In the genomic region with DNA sequence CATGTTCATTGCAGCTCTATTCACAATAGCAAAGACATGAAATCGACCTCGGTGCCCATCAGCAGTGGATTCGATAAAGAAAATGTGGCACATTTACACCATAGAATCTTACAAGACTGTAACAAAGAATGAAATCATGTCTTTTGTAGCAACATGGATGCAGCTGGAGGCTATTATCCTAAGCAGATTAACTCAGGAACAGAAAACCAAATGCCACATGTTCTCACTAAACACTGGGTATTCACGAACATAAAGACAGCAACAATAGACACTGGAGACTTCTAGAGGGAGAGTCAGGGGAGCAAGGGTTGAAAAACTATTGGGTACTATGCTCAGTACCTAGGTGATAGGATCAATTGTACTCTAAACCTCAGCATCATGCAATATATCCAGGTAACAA, we compare ENCODE assay signal across 26 cellular contexts.
"Had no signal": no experiment of that assay in that cellular context is flagged by ENCODE, and none has a peak within 500 bp of the region (broad histone marks: within the 10 kb centered on the region; RNA-seq: fewer than 3 reads in every experiment).

No MANE protein-coding gene starts in this region.

- H3K4me1 ChIP-seq: gastrocnemius medialis, prostate gland, right atrium auricular region, stomach, thyroid gland, vagina had no signal

- H3K4me3 ChIP-seq: esophagus squamous epithelium, gastrocnemius medialis, lung, prostate gland, right atrium auricular region, smooth muscle cell, stomach, thyroid gland, vagina had no signal

- H3K4me2 ChIP-seq: smooth muscle cell had no signal

- DNase-seq: cortex of kidney; effector memory CD8-positive, alpha-beta T cell; erythroblast; esophagus squamous epithelium; gastrocnemius medialis; head of caudate nucleus; kidney; natural killer cell; nucleus accumbens; stimulated activated CD4-positive, alpha-beta T cell treated with anti-CD3 and anti-CD28 coated beads, Interleukin-12 subunit alpha, Interleukin-12 subunit beta, amount 100 ng/mL, for 4 hours; stimulated activated CD4-positive, alpha-beta T cell treated with anti-CD3 and anti-CD28 coated beads, Interleukin-1b, Interleukin-23, amount 100 ng/mL, for 48 hours; stimulated activated CD4-positive, alpha-beta T cell treated with anti-CD3 and anti-CD28 coated beads, Interleukin-4, amount 100 ng/mL, for 1 hour; stimulated activated CD8-positive, alpha-beta memory T cell treated with anti-CD3 and anti-CD28 coated beads, Interleukin-4, amount 100 ng/mL, for 48 hours; stimulated activated naive CD4-positive, alpha-beta T cell; stomach; thyroid gland; trophoblast cell had no signal

- H3K4me3 Mint-ChIP-seq: effector memory CD8-positive, alpha-beta T cell; memory B cell; natural killer cell; neural crest cell had no signal

- ATAC-seq: effector memory CD8-positive, alpha-beta T cell; gastrocnemius medialis; left lobe of liver; natural killer cell; sciatic nerve had no signal

- H3K27me3 ChIP-seq: esophagus squamous epithelium, gastrocnemius medialis, right atrium auricular region, stomach, thyroid gland, vagina had no signal

- H3K9me3 Mint-ChIP-seq: effector memory CD8-positive, alpha-beta T cell; memory B cell; natural killer cell; neural crest cell had no signal

- H3K36me3 ChIP-seq: esophagus squamous epithelium, gastrocnemius medialis, prostate gland, right atrium auricular region, stomach, thyroid gland, vagina had no signal

- H3K27me3 Mint-ChIP-seq: effector memory CD8-positive, alpha-beta T cell; memory B cell had no signal

- H3K27ac Mint-ChIP-seq: effector memory CD8-positive, alpha-beta T cell; memory B cell; natural killer cell had no signal

- H3K9me3 ChIP-seq: esophagus squamous epithelium, gastrocnemius medialis, prostate gland, right atrium auricular region, thyroid gland, vagina had no signal

- H3K27ac ChIP-seq: esophagus squamous epithelium, gastrocnemius medialis, prostate gland, right atrium auricular region, stomach, thyroid gland, vagina had no signal

- H3K36me3 Mint-ChIP-seq: memory B cell, natural killer cell had no signal

- H3K4me1 Mint-ChIP-seq: memory B cell, natural killer cell had no signal
